1 cellular context compared by ENCODE assay signal in the genomic region with DNA sequence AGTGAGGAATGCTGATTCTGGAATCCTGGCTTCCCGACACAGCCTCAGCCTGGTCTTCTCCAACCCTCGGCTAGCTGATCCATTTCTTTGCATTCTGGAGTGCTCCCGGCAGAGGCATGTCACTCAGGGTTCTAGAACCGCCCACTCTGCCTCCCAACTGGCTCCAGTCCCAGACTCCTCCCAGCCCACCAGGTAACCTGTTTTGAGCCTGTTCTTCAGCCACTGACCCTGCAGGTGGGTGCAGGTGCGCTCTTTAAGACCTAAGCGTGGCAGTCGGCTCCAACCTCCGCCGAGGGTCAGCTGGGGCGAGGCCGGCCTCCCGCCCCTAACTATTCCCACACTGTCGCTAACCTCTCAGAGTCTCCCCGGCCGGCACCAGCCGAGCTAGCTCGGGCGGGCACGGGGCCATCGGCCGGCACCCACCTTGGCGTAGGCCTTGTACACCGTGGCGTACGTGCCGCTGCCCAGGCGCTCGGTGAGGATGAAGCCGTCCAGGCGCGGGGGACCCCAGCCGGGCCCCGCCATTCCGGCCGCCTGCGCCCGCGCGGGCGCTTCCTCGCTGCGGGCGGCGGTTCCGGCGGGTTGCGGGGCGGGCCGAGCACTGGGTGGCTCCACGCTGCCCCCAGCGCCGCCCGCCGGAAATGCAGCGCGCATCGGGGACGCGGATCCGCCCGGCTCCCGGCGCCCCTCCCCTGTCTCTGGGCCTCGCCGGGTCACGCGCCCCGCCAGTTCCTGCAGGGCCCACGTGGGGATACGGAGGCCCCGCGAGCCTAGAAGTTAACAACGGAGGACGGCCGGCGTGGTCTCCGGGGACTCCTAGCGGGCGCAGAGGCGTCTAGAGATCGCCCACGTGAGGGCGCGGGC.
TF ChIP-seq lines count a peak whose summit lies in the region.

A gene with protein sequence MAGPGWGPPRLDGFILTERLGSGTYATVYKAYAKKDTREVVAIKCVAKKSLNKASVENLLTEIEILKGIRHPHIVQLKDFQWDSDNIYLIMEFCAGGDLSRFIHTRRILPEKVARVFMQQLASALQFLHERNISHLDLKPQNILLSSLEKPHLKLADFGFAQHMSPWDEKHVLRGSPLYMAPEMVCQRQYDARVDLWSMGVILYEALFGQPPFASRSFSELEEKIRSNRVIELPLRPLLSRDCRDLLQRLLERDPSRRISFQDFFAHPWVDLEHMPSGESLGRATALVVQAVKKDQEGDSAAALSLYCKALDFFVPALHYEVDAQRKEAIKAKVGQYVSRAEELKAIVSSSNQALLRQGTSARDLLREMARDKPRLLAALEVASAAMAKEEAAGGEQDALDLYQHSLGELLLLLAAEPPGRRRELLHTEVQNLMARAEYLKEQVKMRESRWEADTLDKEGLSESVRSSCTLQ (minus strand): TSS at position 576 of the 864 bp plus-strand sequence. CDS start 51 bp downstream, at position 525.

TF ChIP-seq in K562, 482 proteins besides CTCF, POLR2A, EP300 and RAD21 (continued from another document and continues in another):
- TF ChIP-seq, protein P1, sequence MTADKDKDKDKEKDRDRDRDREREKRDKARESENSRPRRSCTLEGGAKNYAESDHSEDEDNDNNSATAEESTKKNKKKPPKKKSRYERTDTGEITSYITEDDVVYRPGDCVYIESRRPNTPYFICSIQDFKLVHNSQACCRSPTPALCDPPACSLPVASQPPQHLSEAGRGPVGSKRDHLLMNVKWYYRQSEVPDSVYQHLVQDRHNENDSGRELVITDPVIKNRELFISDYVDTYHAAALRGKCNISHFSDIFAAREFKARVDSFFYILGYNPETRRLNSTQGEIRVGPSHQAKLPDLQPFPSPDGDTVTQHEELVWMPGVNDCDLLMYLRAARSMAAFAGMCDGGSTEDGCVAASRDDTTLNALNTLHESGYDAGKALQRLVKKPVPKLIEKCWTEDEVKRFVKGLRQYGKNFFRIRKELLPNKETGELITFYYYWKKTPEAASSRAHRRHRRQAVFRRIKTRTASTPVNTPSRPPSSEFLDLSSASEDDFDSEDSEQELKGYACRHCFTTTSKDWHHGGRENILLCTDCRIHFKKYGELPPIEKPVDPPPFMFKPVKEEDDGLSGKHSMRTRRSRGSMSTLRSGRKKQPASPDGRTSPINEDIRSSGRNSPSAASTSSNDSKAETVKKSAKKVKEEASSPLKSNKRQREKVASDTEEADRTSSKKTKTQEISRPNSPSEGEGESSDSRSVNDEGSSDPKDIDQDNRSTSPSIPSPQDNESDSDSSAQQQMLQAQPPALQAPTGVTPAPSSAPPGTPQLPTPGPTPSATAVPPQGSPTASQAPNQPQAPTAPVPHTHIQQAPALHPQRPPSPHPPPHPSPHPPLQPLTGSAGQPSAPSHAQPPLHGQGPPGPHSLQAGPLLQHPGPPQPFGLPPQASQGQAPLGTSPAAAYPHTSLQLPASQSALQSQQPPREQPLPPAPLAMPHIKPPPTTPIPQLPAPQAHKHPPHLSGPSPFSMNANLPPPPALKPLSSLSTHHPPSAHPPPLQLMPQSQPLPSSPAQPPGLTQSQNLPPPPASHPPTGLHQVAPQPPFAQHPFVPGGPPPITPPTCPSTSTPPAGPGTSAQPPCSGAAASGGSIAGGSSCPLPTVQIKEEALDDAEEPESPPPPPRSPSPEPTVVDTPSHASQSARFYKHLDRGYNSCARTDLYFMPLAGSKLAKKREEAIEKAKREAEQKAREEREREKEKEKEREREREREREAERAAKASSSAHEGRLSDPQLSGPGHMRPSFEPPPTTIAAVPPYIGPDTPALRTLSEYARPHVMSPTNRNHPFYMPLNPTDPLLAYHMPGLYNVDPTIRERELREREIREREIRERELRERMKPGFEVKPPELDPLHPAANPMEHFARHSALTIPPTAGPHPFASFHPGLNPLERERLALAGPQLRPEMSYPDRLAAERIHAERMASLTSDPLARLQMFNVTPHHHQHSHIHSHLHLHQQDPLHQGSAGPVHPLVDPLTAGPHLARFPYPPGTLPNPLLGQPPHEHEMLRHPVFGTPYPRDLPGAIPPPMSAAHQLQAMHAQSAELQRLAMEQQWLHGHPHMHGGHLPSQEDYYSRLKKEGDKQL (CRISPR knock-in tag; IDR thresholded peaks at IDR 0.05; ENCODE audit: borderline replicate concordance), result no peak
- TF ChIP-seq GABPA (tag; conservative IDR thresholded peaks at IDR 0.05; ENCODE audit: low read depth), result peak; percentile 86
- TF ChIP-seq, protein P2, sequence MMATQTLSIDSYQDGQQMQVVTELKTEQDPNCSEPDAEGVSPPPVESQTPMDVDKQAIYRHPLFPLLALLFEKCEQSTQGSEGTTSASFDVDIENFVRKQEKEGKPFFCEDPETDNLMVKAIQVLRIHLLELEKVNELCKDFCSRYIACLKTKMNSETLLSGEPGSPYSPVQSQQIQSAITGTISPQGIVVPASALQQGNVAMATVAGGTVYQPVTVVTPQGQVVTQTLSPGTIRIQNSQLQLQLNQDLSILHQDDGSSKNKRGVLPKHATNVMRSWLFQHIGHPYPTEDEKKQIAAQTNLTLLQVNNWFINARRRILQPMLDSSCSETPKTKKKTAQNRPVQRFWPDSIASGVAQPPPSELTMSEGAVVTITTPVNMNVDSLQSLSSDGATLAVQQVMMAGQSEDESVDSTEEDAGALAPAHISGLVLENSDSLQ (IDR thresholded peaks at IDR 0.05), result peak; percentile 98
- TF ChIP-seq, protein P3, sequence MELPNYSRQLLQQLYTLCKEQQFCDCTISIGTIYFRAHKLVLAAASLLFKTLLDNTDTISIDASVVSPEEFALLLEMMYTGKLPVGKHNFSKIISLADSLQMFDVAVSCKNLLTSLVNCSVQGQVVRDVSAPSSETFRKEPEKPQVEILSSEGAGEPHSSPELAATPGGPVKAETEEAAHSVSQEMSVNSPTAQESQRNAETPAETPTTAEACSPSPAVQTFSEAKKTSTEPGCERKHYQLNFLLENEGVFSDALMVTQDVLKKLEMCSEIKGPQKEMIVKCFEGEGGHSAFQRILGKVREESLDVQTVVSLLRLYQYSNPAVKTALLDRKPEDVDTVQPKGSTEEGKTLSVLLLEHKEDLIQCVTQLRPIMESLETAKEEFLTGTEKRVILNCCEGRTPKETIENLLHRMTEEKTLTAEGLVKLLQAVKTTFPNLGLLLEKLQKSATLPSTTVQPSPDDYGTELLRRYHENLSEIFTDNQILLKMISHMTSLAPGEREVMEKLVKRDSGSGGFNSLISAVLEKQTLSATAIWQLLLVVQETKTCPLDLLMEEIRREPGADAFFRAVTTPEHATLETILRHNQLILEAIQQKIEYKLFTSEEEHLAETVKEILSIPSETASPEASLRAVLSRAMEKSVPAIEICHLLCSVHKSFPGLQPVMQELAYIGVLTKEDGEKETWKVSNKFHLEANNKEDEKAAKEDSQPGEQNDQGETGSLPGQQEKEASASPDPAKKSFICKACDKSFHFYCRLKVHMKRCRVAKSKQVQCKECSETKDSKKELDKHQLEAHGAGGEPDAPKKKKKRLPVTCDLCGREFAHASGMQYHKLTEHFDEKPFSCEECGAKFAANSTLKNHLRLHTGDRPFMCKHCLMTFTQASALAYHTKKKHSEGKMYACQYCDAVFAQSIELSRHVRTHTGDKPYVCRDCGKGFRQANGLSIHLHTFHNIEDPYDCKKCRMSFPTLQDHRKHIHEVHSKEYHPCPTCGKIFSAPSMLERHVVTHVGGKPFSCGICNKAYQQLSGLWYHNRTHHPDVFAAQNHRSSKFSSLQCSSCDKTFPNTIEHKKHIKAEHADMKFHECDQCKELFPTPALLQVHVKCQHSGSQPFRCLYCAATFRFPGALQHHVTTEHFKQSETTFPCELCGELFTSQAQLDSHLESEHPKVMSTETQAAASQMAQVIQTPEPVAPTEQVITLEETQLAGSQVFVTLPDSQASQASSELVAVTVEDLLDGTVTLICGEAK (IDR thresholded peaks at IDR 0.05), result no peak
- TF ChIP-seq, protein P3 (CRISPR knock-in tag; IDR thresholded peaks at IDR 0.05), result no peak
- TF ChIP-seq HSF4 (CRISPR knock-in tag; IDR thresholded peaks at IDR 0.05; ENCODE audit: borderline replicate concordance), result no peak
- TF ChIP-seq, protein P4, sequence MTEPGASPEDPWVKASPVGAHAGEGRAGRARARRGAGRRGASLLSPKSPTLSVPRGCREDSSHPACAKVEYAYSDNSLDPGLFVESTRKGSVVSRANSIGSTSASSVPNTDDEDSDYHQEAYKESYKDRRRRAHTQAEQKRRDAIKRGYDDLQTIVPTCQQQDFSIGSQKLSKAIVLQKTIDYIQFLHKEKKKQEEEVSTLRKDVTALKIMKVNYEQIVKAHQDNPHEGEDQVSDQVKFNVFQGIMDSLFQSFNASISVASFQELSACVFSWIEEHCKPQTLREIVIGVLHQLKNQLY (CRISPR knock-in tag; conservative IDR thresholded peaks at IDR 0.05), result no peak
- TF ChIP-seq CAMTA2 (CRISPR knock-in tag; conservative IDR thresholded peaks at IDR 0.05), result 0 out of 2 replicates have a peak, but pooled peaks have one; percentile 20
- no peak for TF ChIP-seq ZNF146 (CRISPR knock-in tag; IDR thresholded peaks at IDR 0.05; ENCODE audit: unreplicated experiment)
- no peak for TF ChIP-seq SIX5 (IDR thresholded peaks at IDR 0.05; ENCODE audit: borderline replicate concordance in 1 of 2, insufficient read depth in 1 of 2, low read depth in 1 of 2, low read length in 2 of 2)
- no peak for TF ChIP-seq MYBL2 (IDR thresholded peaks at IDR 0.05; ENCODE audit: low read depth)
- TF ChIP-seq MYBL2 (CRISPR knock-in tag; IDR thresholded peaks at IDR 0.05; ENCODE audit: borderline replicate concordance), result no peak
- TF ChIP-seq, protein P5, sequence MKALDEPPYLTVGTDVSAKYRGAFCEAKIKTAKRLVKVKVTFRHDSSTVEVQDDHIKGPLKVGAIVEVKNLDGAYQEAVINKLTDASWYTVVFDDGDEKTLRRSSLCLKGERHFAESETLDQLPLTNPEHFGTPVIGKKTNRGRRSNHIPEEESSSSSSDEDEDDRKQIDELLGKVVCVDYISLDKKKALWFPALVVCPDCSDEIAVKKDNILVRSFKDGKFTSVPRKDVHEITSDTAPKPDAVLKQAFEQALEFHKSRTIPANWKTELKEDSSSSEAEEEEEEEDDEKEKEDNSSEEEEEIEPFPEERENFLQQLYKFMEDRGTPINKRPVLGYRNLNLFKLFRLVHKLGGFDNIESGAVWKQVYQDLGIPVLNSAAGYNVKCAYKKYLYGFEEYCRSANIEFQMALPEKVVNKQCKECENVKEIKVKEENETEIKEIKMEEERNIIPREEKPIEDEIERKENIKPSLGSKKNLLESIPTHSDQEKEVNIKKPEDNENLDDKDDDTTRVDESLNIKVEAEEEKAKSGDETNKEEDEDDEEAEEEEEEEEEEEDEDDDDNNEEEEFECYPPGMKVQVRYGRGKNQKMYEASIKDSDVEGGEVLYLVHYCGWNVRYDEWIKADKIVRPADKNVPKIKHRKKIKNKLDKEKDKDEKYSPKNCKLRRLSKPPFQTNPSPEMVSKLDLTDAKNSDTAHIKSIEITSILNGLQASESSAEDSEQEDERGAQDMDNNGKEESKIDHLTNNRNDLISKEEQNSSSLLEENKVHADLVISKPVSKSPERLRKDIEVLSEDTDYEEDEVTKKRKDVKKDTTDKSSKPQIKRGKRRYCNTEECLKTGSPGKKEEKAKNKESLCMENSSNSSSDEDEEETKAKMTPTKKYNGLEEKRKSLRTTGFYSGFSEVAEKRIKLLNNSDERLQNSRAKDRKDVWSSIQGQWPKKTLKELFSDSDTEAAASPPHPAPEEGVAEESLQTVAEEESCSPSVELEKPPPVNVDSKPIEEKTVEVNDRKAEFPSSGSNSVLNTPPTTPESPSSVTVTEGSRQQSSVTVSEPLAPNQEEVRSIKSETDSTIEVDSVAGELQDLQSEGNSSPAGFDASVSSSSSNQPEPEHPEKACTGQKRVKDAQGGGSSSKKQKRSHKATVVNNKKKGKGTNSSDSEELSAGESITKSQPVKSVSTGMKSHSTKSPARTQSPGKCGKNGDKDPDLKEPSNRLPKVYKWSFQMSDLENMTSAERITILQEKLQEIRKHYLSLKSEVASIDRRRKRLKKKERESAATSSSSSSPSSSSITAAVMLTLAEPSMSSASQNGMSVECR (CRISPR knock-in tag; IDR thresholded peaks at IDR 0.05), result peak; percentile 93
- TF ChIP-seq PCBP1 (IDR thresholded peaks at IDR 0.05; ENCODE audit: low read depth, low read length, poor library complexity, severe bottlenecking), result no peak
- TF ChIP-seq PHF21A (IDR thresholded peaks at IDR 0.05; ENCODE audit: borderline replicate concordance, low read depth), result no peak
- no peak for TF ChIP-seq COPS2 (conservative IDR thresholded peaks at IDR 0.05)
- no peak for TF ChIP-seq HMG20A (CRISPR knock-in tag; conservative IDR thresholded peaks at IDR 0.05)
